Comparison of ENCODE assay signal across 18 cellular contexts in genomic region chr6:95292011-95292410, GRCh38.
DNase-seq lines count a peak whose midpoint lies in the region; ATAC-seq and TF ChIP-seq lines count a peak whose summit lies in the region.
"Had no signal": no experiment of that assay in that cellular context is flagged by ENCODE, and none has a peak within 500 bp of the region (broad histone marks: within the 10 kb centered on the region; RNA-seq: fewer than 3 reads in every experiment).

No MANE protein-coding gene starts in this region.

- H3K4me1 ChIP-seq in SK-N-SH (ENCODE audit: control insufficient read depth in 1 of 2, insufficient read depth in 2 of 2, low read depth in 1 of 2, low read length in 1 of 2) (no peaks in the 10 kb centered on the region), prostate gland (replicated peaks) (no peaks in the 10 kb centered on the region)
- H3K4me1 ChIP-seq: A549; BLaER1 treated with 17β-estradiol and CSF1 and Interleukin-3, amounts not matched to agents 10 nM and 100 nM had no signal

- ATAC-seq in SK-N-SH treated with all-trans-retinoic acid at 6 μM for 48 hours, result 0 out of 3 replicates have a peak, but pooled peaks have one; percentile 37
- ATAC-seq: A549; CD8-positive, alpha-beta T cell had no signal

- H3K27ac ChIP-seq in SK-N-SH (ENCODE audit: low read depth in 2 of 2, low read length in 1 of 2) (no peak overlapping the region), prostate gland (no peak overlapping the region)
- H3K27ac ChIP-seq: 22Rv1; A549; BLaER1 treated with 17β-estradiol and CSF1 and Interleukin-3, amounts not matched to agents 10 nM and 100 nM; C4-2B had no signal

- no peaks in the 10 kb centered on the region for H4K20me1 ChIP-seq in SK-N-SH (ENCODE audit: insufficient read depth)
- H4K20me1 ChIP-seq: BLaER1 treated with 17β-estradiol and CSF1 and Interleukin-3, amounts not matched to agents 10 nM and 100 nM had no signal

- WGBS in SK-N-SH (ENCODE audit: low lambda C conversion rate), result 29% methylated on average over 1 of the region's 1 CpG
- 98% methylated on average over 1 of the region's 1 CpG for WGBS in prostate gland

- H3K4me2 ChIP-seq in SK-N-SH, result no peak overlapping the region
- H3K4me2 ChIP-seq: A549; BLaER1 treated with 17β-estradiol and CSF1 and Interleukin-3, amounts not matched to agents 10 nM and 100 nM had no signal

- H3K9me2 ChIP-seq in SK-N-SH, result no peaks in the 10 kb centered on the region

- no peak for TF ChIP-seq EP300 in SK-N-SH (IDR thresholded peaks at IDR 0.05; ENCODE audit: borderline replicate concordance in 1 of 2, low read depth in 1 of 2, low read length in 1 of 2)

- POLR2A ChIA-PET in SK-N-SH (lab: Yijun Ruan, JAX), result no interaction called here

- no peak for TF ChIP-seq CTCF in SK-N-SH (IDR thresholded peaks at IDR 0.05)
- no peak for TF ChIP-seq CTCF in prostate gland (IDR thresholded peaks at IDR 0.05)

- no peak overlapping the region for H3K4me3 ChIP-seq in SK-N-SH (ENCODE audit: low read depth in 2 of 2, low read length in 1 of 2)
- H3K4me3 ChIP-seq in prostate gland, result no peak overlapping the region
- H3K4me3 ChIP-seq: A549; BLaER1 treated with 17β-estradiol and CSF1 and Interleukin-3, amounts not matched to agents 10 nM and 100 nM had no signal

- H3K27me3 ChIP-seq in SK-N-SH (ENCODE audit: insufficient read depth), result no peaks in the 10 kb centered on the region
- H3K27me3 ChIP-seq in prostate gland (replicated peaks; ENCODE audit: insufficient read depth), result no peaks in the 10 kb centered on the region
- H3K27me3 ChIP-seq: BLaER1 treated with 17β-estradiol and CSF1 and Interleukin-3, amounts not matched to agents 10 nM and 100 nM had no signal

- TF ChIP-seq RAD21 in SK-N-SH (IDR thresholded peaks at IDR 0.05; ENCODE audit: low read length), result no peak

- CTCF ChIA-PET in SK-N-SH (lab: Yijun Ruan, JAX), result no interaction called here

- H3K79me2 ChIP-seq in SK-N-SH (ENCODE audit: insufficient read depth), result no peaks in the 10 kb centered on the region

- intact Hi-C loops in prostate gland (cut with DNase I), result no loop called here

- no peak overlapping the region for H2AFZ ChIP-seq in SK-N-SH (ENCODE audit: low read depth)

- no peak for TF ChIP-seq POLR2A in prostate gland (IDR thresholded peaks at IDR 0.05)
- no peak for TF ChIP-seq POLR2A in erythroblast (IDR thresholded peaks at IDR 0.05; ENCODE audit: low read length)

- H3F3A ChIP-seq in SK-N-SH (replicated peaks; ENCODE audit: insufficient read depth), result no peaks in the 10 kb centered on the region

- H3K9me3 ChIP-seq in SK-N-SH (no peaks in the 10 kb centered on the region), prostate gland (no peaks in the 10 kb centered on the region)
- H3K9me3 ChIP-seq: A549; BLaER1 treated with 17β-estradiol and CSF1 and Interleukin-3, amounts not matched to agents 10 nM and 100 nM; Caco-2 had no signal

- H3K36me3 ChIP-seq in SK-N-SH (replicated peaks in 1 of 2; ENCODE audit: control insufficient read depth in 1 of 2, insufficient read depth in 2 of 2, low read length in 1 of 2) (no peaks in the 10 kb centered on the region), prostate gland (no peaks in the 10 kb centered on the region)
- H3K36me3 ChIP-seq: BLaER1 treated with 17β-estradiol and CSF1 and Interleukin-3, amounts not matched to agents 10 nM and 100 nM had no signal

- no peak for DNase-seq in SK-N-SH
- peak; percentile 1 for DNase-seq in amniotic epithelial cell (ENCODE audit: low read depth)
- DNase-seq in iris pigment epithelial cell (ENCODE audit: low read depth), result peak; percentile 52
- DNase-seq in prostate gland (ENCODE audit: low spot score), result no peak
- DNase-seq in NCI-H2107 (lab: John Stamatoyannopoulos, UW), result no peak
- DNase-seq in erythroblast (lab: John Stamatoyannopoulos, UW), result no peak
- DNase-seq: AML-193; Caco-2; Calu3; CD4-positive, alpha-beta T cell; CD8-positive, alpha-beta T cell; DMS79 treated with DMSO at 0.1 percent for 48 hours; GF-D8 had no signal

- no peak overlapping the region for H3K9ac ChIP-seq in SK-N-SH
- H3K9ac ChIP-seq: BLaER1 treated with 17β-estradiol and CSF1 and Interleukin-3, amounts not matched to agents 10 nM and 100 nM had no signal

TF ChIP-seq in SK-N-SH treated with all-trans-retinoic acid at 6 μM for 48 hours, 23 proteins besides CTCF, POLR2A, EP300 and RAD21 (continues in another document):
- TF ChIP-seq CSRNP3 (CRISPR knock-in tag; IDR thresholded peaks at IDR 0.05) (no peak), ZNF565 (CRISPR knock-in tag; conservative IDR thresholded peaks at IDR 0.05; ENCODE audit: low read depth) (no peak), TCF4 (CRISPR knock-in tag; IDR thresholded peaks at IDR 0.05; ENCODE audit: borderline replicate concordance) (no peak), ESRRG (CRISPR knock-in tag; IDR thresholded peaks at IDR 0.05) (no peak), GLIS3 (CRISPR knock-in tag; IDR thresholded peaks at IDR 0.05) (no peak), TOX (CRISPR knock-in tag; IDR thresholded peaks at IDR 0.05; ENCODE audit: borderline replicate concordance) (no peak), ZNF8 (CRISPR knock-in tag; IDR thresholded peaks at IDR 0.05) (no peak)

TF ChIP-seq in SK-N-SH, 30 proteins besides CTCF, POLR2A, EP300 and RAD21:
- no peak for TF ChIP-seq USF1 (IDR thresholded peaks at IDR 0.05; ENCODE audit: borderline replicate concordance, low read depth)
- no peak for TF ChIP-seq GABPA (IDR thresholded peaks at IDR 0.05; ENCODE audit: low read depth)
- TF ChIP-seq REST (IDR thresholded peaks at IDR 0.05; ENCODE audit: low read depth, low read length), result no peak
- no peak for TF ChIP-seq RCOR1 (IDR thresholded peaks at IDR 0.05; ENCODE audit: low read length)
- no peak for TF ChIP-seq IRF3 (IDR thresholded peaks at IDR 0.05; ENCODE audit: low read depth, low read length)
- TF ChIP-seq MEF2A (IDR thresholded peaks at IDR 0.05; ENCODE audit: borderline replicate concordance, low read depth), result no peak
TF ChIP-seq in SK-N-SH: peak in this region for 0.

Comparison
In these comparisons a context has a peak if more than half of its experiments do, and no peak if none do; other contexts are left out.
1. DNase-seq: peak in amniotic epithelial cell (single experiment) and iris pigment epithelial cell (single experiment); none in SK-N-SH (single experiment), prostate gland (single experiment), NCI-H2107 (single experiment) and erythroblast (0 of 2).